ENCODE assay signal across 24 cellular contexts in genomic region chrX:117843749-117844148, GRCh38.
A peak's percentile ranks its signal among the peaks of the same experiment; 100 is the strongest.
DNase-seq lines count a peak whose midpoint lies in the region; ATAC-seq, FAIRE-seq and TF ChIP-seq lines count a peak whose summit lies in the region.
"Had no signal": no experiment of that assay in that cellular context is flagged by ENCODE, and none has a peak within 500 bp of the region (broad histone marks: within the 10 kb centered on the region; RNA-seq: fewer than 3 reads in every experiment).

No MANE protein-coding gene starts in this region.

- H3K4me2 ChIP-seq in IMR-90 (ENCODE audit: low read depth, low read length), result no peak overlapping the region
- H3K4me2 ChIP-seq: BLaER1 had no signal

- H2BK120ac ChIP-seq in IMR-90 (ENCODE audit: low read depth, low read length), result no peak overlapping the region

- H3K9me3 ChIP-seq in IMR-90 (ENCODE audit: control insufficient read depth, insufficient read depth, low read length), result no peaks in the 10 kb centered on the region
- no peaks in the 10 kb centered on the region for H3K9me3 ChIP-seq in A673 (ENCODE audit: low read depth, low read length, poor library complexity, severe bottlenecking)
- H3K9me3 ChIP-seq: BE2C, BLaER1, Caco-2 had no signal

- ATAC-seq in IMR-90 (ENCODE audit: low read depth), result no peak
- ATAC-seq: GM12878 had no signal

- CTCF ChIA-PET in IMR-90 (lab: Yijun Ruan, JAX) (no interaction called here), A673 (lab: Charles Lee) (no interaction called here)
- CTCF ChIA-PET in activated naive CD4-positive, alpha-beta T cell treated with anti-CD3 and anti-CD28 coated beads for 36 hours (lab: Charles Lee), result no interaction called here

- WGBS in IMR-90 (ENCODE audit: extremely low coverage in 2 of 2, insufficient read length in 1 of 2), 2 experiments, result no CpG with 5 or more reads among the region's 3 CpGs

- POLR2A ChIA-PET in IMR-90 (lab: Charles Lee; ENCODE audit: unreplicated experiment), result no interaction called here
- POLR2A ChIA-PET in A673 (lab: Charles Lee; ENCODE audit: low non-redundant PET), result interaction anchor here (0.5 kb wide), 1 partner anchor 208 kb away, joined by 6 read pairs; no protein-coding TSS in a partner anchor

- no peak overlapping the region for H3K4ac ChIP-seq in IMR-90 (ENCODE audit: low read depth, low read length)

- no peaks in the 10 kb centered on the region for H4K20me1 ChIP-seq in IMR-90 (ENCODE audit: insufficient read depth, low read length)
- H4K20me1 ChIP-seq: BLaER1 had no signal

- no peak overlapping the region for H2BK15ac ChIP-seq in IMR-90 (ENCODE audit: low read depth, low read length)

- H2AK9ac ChIP-seq in IMR-90 (replicated peaks; ENCODE audit: low read depth, low read length, poor library complexity), result no peak overlapping the region

- H3K27me3 Mint-ChIP-seq in activated naive CD4-positive, alpha-beta T cell treated with anti-CD3 and anti-CD28 coated beads for 36 hours (ENCODE audit: low read depth), result no peaks in the 10 kb centered on the region
- H3K27me3 Mint-ChIP-seq: CD4-positive, alpha-beta memory T cell; CD4-positive, CD25-positive, alpha-beta regulatory T cell had no signal

- H3K4me1 ChIP-seq in IMR-90 (ENCODE audit: control insufficient read depth, insufficient read depth, low read length), result no peaks in the 10 kb centered on the region
- no peaks in the 10 kb centered on the region for H3K4me1 ChIP-seq in A673 (ENCODE audit: insufficient read depth, low read length, poor library complexity, severe bottlenecking)
- H3K4me1 ChIP-seq: BE2C, BLaER1, Caco-2 had no signal

- BruUV-seq in IMR-90 (replicated peaks; lab: Mats Ljungman, UMichigan) (no TSS peak), A673 (replicated peaks; lab: Mats Ljungman, UMichigan) (no TSS peak)

- no peaks in the 10 kb centered on the region for H3K9me1 ChIP-seq in IMR-90 (ENCODE audit: insufficient read depth, low read length)

- H3K18ac ChIP-seq in IMR-90 (ENCODE audit: low read depth, low read length), result no peak overlapping the region

- H2AK5ac ChIP-seq in IMR-90 (ENCODE audit: low read depth, low read length), result no peak overlapping the region

- H3K9me3 Mint-ChIP-seq in activated naive CD4-positive, alpha-beta T cell treated with anti-CD3 and anti-CD28 coated beads for 36 hours, result peaks cover 2% of the 10 kb centered on the region

- no peaks in the 10 kb centered on the region for H3K79me1 ChIP-seq in IMR-90 (ENCODE audit: low read depth in 1 of 2, low read length in 2 of 2)

- no peak overlapping the region for H2BK5ac ChIP-seq in IMR-90 (ENCODE audit: low read depth, low read length, poor library complexity, severe bottlenecking)

- no peak overlapping the region for H2BK20ac ChIP-seq in IMR-90 (ENCODE audit: low read depth, low read length)

- H4K8ac ChIP-seq in IMR-90 (ENCODE audit: low read depth in 2 of 2, low read length in 2 of 2), result no peak overlapping the region

- H3K27ac ChIP-seq in IMR-90 (ENCODE audit: insufficient read depth, low read length), result no peak overlapping the region
- H3K27ac ChIP-seq in A673 (ENCODE audit: low read depth, low read length, poor library complexity, severe bottlenecking), result no peak overlapping the region
- H3K27ac ChIP-seq: BLaER1 had no signal

- TF ChIP-seq RAD21 in IMR-90 (IDR thresholded peaks at IDR 0.05; ENCODE audit: low read length), result no peak

- H3K27me3 ChIP-seq in IMR-90 (ENCODE audit: control insufficient read depth, insufficient read depth, low read length) (no peaks in the 10 kb centered on the region), A673 (replicated peaks; ENCODE audit: insufficient read depth, low read depth, low read length, poor library complexity) (no peaks in the 10 kb centered on the region)
- H3K27me3 ChIP-seq: BE2C, BLaER1 had no signal

- no peak overlapping the region for H3K4me3 ChIP-seq in IMR-90 (ENCODE audit: insufficient read depth, low read depth, low read length)
- H3K4me3 ChIP-seq in A673 (ENCODE audit: low read depth, low read length, poor library complexity, severe bottlenecking), result no peak overlapping the region
- H3K4me3 ChIP-seq: BLaER1, GM12878 had no signal

- H3K23ac ChIP-seq in IMR-90 (ENCODE audit: low read depth, low read length), result no peak overlapping the region

- H3K4me3 Mint-ChIP-seq in activated naive CD4-positive, alpha-beta T cell treated with anti-CD3 and anti-CD28 coated beads for 36 hours, result no peak overlapping the region
- H3K4me3 Mint-ChIP-seq: CD14-positive monocyte; CD4-positive, alpha-beta memory T cell; CD4-positive, CD25-positive, alpha-beta regulatory T cell; CD8-positive, alpha-beta memory T cell had no signal

- no peak overlapping the region for H3K56ac ChIP-seq in IMR-90 (ENCODE audit: extremely low read depth, insufficient read depth, low read length)

- TF ChIP-seq POLR2A in IMR-90 (IDR thresholded peaks at IDR 0.05; ENCODE audit: low read depth, low read length), result no peak

- H3K9ac ChIP-seq in IMR-90 (ENCODE audit: low read depth, low read length), result no peak overlapping the region
- H3K9ac ChIP-seq: BLaER1 had no signal

- intact Hi-C loops in IMR-90 (cut with micrococcal nuclease) (no loop called here), A673 (cut with micrococcal nuclease; ENCODE audit: unreplicated experiment) (no loop called here)
- intact Hi-C loops in activated naive CD4-positive, alpha-beta T cell treated with anti-CD3 and anti-CD28 coated beads for 36 hours (cut with micrococcal nuclease), result no loop called here

- H3K36me3 ChIP-seq in IMR-90 (ENCODE audit: control insufficient read depth, insufficient read depth, low read length), result no peaks in the 10 kb centered on the region
- H3K36me3 ChIP-seq in A673 (ENCODE audit: insufficient read depth, low read length, poor library complexity, severe bottlenecking), result no peaks in the 10 kb centered on the region
- H3K36me3 ChIP-seq: BE2C, BLaER1 had no signal

- H3K4me1 Mint-ChIP-seq in activated naive CD4-positive, alpha-beta T cell treated with anti-CD3 and anti-CD28 coated beads for 36 hours (ENCODE audit: low read depth), result no peaks in the 10 kb centered on the region
- H3K4me1 Mint-ChIP-seq: CD14-positive monocyte; CD4-positive, alpha-beta memory T cell; CD4-positive, CD25-positive, alpha-beta regulatory T cell; CD8-positive, alpha-beta memory T cell had no signal

- H4K91ac ChIP-seq in IMR-90 (ENCODE audit: insufficient read depth, low read depth, low read length), result no peak overlapping the region

- DNase-seq in IMR-90, result no peak
- no peak for DNase-seq in DMS53 treated with DMSO at 0.1 percent for 48 hours (lab: John Stamatoyannopoulos, UW; ENCODE audit: unreplicated experiment)
- DNase-seq in A673 (ENCODE audit: low spot score), result no peak
- no peak for DNase-seq in activated naive CD4-positive, alpha-beta T cell treated with anti-CD3 and anti-CD28 coated beads for 36 hours
- DNase-seq: 8988T; ACHN; BE2C; C1 segment of cervical spinal cord; Caco-2; Calu3; CD4-positive, alpha-beta memory T cell; CD4-positive, CD25-positive, alpha-beta regulatory T cell; CD8-positive, alpha-beta memory T cell; DMS79; DND-41; EL; GDM1 had no signal

- H2AFZ ChIP-seq in IMR-90 (replicated peaks; ENCODE audit: low read length, poor library complexity), result no peak overlapping the region

- no peak overlapping the region for H3K27ac Mint-ChIP-seq in activated naive CD4-positive, alpha-beta T cell treated with anti-CD3 and anti-CD28 coated beads for 36 hours
- H3K27ac Mint-ChIP-seq: CD14-positive monocyte; CD4-positive, alpha-beta memory T cell; CD4-positive, CD25-positive, alpha-beta regulatory T cell; CD8-positive, alpha-beta memory T cell had no signal

- H3K36me3 Mint-ChIP-seq in activated naive CD4-positive, alpha-beta T cell treated with anti-CD3 and anti-CD28 coated beads for 36 hours (ENCODE audit: low read depth), result no peaks in the 10 kb centered on the region
- H3K36me3 Mint-ChIP-seq: CD14-positive monocyte; CD4-positive, alpha-beta memory T cell; CD4-positive, CD25-positive, alpha-beta regulatory T cell; CD8-positive, alpha-beta memory T cell had no signal

- in situ Hi-C loops in IMR-90 (cut with MboI; ENCODE audit: low sequenced_read_pairs), result no loop called here

- FAIRE-seq in colon (lab: Jason Lieb, UNC), result peak; percentile 87
- FAIRE-seq: D721Med, GM12878, GM12892, GM18507 had no signal

- no peak overlapping the region for H4K5ac ChIP-seq in IMR-90 (ENCODE audit: low read depth, low read length)

- TF ChIP-seq CTCF in IMR-90 (conservative IDR thresholded peaks at IDR 0.05; ENCODE audit: low read depth, low read length) (no peak), A673 (conservative IDR thresholded peaks at IDR 0.05; ENCODE audit: low read depth, low read length) (no peak)

- H3K14ac ChIP-seq in IMR-90 (replicated peaks; ENCODE audit: low read depth, low read length), result no peak overlapping the region

- dilution Hi-C loops in IMR-90 (cut with HindIII; ENCODE audit: low sequenced_read_pairs, unreplicated experiment), result no loop called here

TF ChIP-seq in IMR-90, 13 proteins besides CTCF, POLR2A, EP300 and RAD21:
- TF ChIP-seq FOS (IDR thresholded peaks at IDR 0.05; ENCODE audit: low read depth, low read length) (no peak), MAFK (IDR thresholded peaks at IDR 0.05; ENCODE audit: low read depth, low read length) (peak; percentile 62)
TF ChIP-seq in IMR-90: peak in this region for 1.
